ENCODE assay signal across 1 cellular context in the genomic region with DNA sequence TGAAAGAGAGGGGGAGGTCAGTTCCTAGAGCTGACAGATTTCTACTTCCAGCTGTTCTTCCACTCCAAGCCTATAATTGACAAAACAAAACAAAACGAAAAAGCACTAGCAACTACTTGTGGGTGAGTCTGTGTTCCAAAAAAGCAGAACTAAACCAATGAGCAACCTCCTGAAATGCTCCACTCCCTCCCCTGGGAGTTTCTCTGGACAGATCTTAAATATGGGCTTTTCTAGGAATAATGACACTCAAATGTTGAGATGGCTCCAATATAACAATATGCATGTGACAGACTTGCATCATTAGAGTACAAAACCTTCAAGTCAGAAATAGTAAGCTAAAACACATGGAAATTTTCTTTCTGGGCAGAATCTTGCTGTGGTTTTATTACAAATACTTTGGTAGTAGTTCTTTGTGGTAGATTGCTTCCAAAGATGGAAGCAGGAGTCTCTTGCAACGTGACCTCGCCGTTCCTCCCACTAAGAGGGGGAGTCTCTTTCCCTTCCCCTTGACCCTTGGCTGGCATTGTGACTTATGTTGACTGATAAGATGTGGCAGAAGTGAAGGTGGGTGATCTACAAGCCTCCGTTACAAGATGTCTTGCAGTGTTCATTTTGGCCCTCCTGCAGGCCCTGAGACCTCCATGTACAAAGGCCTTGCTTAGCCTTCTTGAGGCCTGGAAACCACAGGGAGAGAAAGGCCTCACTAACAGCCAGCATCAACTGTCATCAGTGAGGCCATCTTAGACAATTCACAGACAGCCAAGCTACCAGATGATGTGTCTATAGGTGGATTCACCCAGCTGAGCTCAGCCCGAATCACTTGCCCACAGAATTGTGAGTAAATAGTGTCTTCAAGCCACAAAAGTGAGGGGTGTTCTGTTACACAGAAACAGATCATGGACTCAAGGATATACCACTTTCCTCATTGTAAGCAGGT.
TF ChIP-seq lines count a peak whose summit lies in the region.

No MANE protein-coding gene starts in this region.

TF ChIP-seq in K562, 482 proteins besides CTCF, POLR2A, EP300 and RAD21:
- TF ChIP-seq, protein P1, sequence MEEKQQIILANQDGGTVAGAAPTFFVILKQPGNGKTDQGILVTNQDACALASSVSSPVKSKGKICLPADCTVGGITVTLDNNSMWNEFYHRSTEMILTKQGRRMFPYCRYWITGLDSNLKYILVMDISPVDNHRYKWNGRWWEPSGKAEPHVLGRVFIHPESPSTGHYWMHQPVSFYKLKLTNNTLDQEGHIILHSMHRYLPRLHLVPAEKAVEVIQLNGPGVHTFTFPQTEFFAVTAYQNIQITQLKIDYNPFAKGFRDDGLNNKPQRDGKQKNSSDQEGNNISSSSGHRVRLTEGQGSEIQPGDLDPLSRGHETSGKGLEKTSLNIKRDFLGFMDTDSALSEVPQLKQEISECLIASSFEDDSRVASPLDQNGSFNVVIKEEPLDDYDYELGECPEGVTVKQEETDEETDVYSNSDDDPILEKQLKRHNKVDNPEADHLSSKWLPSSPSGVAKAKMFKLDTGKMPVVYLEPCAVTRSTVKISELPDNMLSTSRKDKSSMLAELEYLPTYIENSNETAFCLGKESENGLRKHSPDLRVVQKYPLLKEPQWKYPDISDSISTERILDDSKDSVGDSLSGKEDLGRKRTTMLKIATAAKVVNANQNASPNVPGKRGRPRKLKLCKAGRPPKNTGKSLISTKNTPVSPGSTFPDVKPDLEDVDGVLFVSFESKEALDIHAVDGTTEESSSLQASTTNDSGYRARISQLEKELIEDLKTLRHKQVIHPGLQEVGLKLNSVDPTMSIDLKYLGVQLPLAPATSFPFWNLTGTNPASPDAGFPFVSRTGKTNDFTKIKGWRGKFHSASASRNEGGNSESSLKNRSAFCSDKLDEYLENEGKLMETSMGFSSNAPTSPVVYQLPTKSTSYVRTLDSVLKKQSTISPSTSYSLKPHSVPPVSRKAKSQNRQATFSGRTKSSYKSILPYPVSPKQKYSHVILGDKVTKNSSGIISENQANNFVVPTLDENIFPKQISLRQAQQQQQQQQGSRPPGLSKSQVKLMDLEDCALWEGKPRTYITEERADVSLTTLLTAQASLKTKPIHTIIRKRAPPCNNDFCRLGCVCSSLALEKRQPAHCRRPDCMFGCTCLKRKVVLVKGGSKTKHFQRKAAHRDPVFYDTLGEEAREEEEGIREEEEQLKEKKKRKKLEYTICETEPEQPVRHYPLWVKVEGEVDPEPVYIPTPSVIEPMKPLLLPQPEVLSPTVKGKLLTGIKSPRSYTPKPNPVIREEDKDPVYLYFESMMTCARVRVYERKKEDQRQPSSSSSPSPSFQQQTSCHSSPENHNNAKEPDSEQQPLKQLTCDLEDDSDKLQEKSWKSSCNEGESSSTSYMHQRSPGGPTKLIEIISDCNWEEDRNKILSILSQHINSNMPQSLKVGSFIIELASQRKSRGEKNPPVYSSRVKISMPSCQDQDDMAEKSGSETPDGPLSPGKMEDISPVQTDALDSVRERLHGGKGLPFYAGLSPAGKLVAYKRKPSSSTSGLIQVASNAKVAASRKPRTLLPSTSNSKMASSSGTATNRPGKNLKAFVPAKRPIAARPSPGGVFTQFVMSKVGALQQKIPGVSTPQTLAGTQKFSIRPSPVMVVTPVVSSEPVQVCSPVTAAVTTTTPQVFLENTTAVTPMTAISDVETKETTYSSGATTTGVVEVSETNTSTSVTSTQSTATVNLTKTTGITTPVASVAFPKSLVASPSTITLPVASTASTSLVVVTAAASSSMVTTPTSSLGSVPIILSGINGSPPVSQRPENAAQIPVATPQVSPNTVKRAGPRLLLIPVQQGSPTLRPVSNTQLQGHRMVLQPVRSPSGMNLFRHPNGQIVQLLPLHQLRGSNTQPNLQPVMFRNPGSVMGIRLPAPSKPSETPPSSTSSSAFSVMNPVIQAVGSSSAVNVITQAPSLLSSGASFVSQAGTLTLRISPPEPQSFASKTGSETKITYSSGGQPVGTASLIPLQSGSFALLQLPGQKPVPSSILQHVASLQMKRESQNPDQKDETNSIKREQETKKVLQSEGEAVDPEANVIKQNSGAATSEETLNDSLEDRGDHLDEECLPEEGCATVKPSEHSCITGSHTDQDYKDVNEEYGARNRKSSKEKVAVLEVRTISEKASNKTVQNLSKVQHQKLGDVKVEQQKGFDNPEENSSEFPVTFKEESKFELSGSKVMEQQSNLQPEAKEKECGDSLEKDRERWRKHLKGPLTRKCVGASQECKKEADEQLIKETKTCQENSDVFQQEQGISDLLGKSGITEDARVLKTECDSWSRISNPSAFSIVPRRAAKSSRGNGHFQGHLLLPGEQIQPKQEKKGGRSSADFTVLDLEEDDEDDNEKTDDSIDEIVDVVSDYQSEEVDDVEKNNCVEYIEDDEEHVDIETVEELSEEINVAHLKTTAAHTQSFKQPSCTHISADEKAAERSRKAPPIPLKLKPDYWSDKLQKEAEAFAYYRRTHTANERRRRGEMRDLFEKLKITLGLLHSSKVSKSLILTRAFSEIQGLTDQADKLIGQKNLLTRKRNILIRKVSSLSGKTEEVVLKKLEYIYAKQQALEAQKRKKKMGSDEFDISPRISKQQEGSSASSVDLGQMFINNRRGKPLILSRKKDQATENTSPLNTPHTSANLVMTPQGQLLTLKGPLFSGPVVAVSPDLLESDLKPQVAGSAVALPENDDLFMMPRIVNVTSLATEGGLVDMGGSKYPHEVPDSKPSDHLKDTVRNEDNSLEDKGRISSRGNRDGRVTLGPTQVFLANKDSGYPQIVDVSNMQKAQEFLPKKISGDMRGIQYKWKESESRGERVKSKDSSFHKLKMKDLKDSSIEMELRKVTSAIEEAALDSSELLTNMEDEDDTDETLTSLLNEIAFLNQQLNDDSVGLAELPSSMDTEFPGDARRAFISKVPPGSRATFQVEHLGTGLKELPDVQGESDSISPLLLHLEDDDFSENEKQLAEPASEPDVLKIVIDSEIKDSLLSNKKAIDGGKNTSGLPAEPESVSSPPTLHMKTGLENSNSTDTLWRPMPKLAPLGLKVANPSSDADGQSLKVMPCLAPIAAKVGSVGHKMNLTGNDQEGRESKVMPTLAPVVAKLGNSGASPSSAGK (IDR thresholded peaks at IDR 0.05): no peak
- TF ChIP-seq BCL6 (CRISPR knock-in tag; IDR thresholded peaks at IDR 0.05) (peak; percentile 69; the same call in 1 of the 2 replicates), POLR2AphosphoS2 (IDR thresholded peaks at IDR 0.05; ENCODE audit: low read length) (no peak), RB1 (IDR thresholded peaks at IDR 0.05; ENCODE audit: low read depth) (no peak), ERF (CRISPR knock-in tag; IDR thresholded peaks at IDR 0.05) (0 out of 2 replicates have a peak, but pooled peaks have one; percentile 46), CBFA2T3 (IDR thresholded peaks at IDR 0.05) (no peak), ZNF766 (CRISPR knock-in tag; conservative IDR thresholded peaks at IDR 0.05) (peak; percentile 61), MEF2D (tag; conservative IDR thresholded peaks at IDR 0.05; ENCODE audit: low read depth) (peak; percentile 63; the same call in 1 of the 2 replicates), ZNF311 (CRISPR knock-in tag; IDR thresholded peaks at IDR 0.05) (peak; percentile 61; the same call in 1 of the 2 replicates), ZBTB17 (CRISPR knock-in tag; IDR thresholded peaks at IDR 0.05) (peak; percentile 73), BACH1 (tag; IDR thresholded peaks at IDR 0.05) (peak; percentile 41; the same call in 1 of the 2 replicates), NR2C2 (CRISPR knock-in tag; IDR thresholded peaks at IDR 0.05) (no peak), NR2C2 (tag; IDR thresholded peaks at IDR 0.05) (peak; percentile 42; the same call in 1 of the 2 replicates), SPI1 (IDR thresholded peaks at IDR 0.05; ENCODE audit: borderline replicate concordance, low read depth, low read length) (no peak), ZFX (CRISPR knock-in tag; IDR thresholded peaks at IDR 0.05) (no peak), BRF1 (IDR thresholded peaks at IDR 0.05; ENCODE audit: borderline replicate concordance, extremely low read depth, insufficient read length) (no peak), HNRNPUL1 (IDR thresholded peaks at IDR 0.05; ENCODE audit: low read length) (no peak), ZNF431 (CRISPR knock-in tag; IDR thresholded peaks at IDR 0.05) (no peak)
- TF ChIP-seq, protein P2, sequence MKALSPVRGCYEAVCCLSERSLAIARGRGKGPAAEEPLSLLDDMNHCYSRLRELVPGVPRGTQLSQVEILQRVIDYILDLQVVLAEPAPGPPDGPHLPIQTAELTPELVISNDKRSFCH (CRISPR knock-in tag; IDR thresholded peaks at IDR 0.05): no peak
- TF ChIP-seq, protein P2 (tag; IDR thresholded peaks at IDR 0.05): peak; percentile 76
- TF ChIP-seq, protein P3, sequence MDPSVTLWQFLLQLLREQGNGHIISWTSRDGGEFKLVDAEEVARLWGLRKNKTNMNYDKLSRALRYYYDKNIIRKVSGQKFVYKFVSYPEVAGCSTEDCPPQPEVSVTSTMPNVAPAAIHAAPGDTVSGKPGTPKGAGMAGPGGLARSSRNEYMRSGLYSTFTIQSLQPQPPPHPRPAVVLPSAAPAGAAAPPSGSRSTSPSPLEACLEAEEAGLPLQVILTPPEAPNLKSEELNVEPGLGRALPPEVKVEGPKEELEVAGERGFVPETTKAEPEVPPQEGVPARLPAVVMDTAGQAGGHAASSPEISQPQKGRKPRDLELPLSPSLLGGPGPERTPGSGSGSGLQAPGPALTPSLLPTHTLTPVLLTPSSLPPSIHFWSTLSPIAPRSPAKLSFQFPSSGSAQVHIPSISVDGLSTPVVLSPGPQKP (CRISPR knock-in tag; IDR thresholded peaks at IDR 0.05): no peak
- TF ChIP-seq, protein P4, sequence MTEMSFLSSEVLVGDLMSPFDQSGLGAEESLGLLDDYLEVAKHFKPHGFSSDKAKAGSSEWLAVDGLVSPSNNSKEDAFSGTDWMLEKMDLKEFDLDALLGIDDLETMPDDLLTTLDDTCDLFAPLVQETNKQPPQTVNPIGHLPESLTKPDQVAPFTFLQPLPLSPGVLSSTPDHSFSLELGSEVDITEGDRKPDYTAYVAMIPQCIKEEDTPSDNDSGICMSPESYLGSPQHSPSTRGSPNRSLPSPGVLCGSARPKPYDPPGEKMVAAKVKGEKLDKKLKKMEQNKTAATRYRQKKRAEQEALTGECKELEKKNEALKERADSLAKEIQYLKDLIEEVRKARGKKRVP (CRISPR knock-in tag; IDR thresholded peaks at IDR 0.05): peak; percentile 49; the same call in 1 of the 2 replicates
- TF ChIP-seq, protein P5, sequence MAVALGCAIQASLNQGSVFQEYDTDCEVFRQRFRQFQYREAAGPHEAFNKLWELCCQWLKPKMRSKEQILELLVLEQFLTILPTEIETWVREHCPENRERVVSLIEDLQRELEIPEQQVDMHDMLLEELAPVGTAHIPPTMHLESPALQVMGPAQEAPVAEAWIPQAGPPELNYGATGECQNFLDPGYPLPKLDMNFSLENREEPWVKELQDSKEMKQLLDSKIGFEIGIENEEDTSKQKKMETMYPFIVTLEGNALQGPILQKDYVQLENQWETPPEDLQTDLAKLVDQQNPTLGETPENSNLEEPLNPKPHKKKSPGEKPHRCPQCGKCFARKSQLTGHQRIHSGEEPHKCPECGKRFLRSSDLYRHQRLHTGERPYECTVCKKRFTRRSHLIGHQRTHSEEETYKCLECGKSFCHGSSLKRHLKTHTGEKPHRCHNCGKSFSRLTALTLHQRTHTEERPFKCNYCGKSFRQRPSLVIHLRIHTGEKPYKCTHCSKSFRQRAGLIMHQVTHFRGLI (CRISPR knock-in tag; IDR thresholded peaks at IDR 0.05): 0 out of 2 replicates have a peak, but pooled peaks have one; percentile 37
- TF ChIP-seq, protein P6, sequence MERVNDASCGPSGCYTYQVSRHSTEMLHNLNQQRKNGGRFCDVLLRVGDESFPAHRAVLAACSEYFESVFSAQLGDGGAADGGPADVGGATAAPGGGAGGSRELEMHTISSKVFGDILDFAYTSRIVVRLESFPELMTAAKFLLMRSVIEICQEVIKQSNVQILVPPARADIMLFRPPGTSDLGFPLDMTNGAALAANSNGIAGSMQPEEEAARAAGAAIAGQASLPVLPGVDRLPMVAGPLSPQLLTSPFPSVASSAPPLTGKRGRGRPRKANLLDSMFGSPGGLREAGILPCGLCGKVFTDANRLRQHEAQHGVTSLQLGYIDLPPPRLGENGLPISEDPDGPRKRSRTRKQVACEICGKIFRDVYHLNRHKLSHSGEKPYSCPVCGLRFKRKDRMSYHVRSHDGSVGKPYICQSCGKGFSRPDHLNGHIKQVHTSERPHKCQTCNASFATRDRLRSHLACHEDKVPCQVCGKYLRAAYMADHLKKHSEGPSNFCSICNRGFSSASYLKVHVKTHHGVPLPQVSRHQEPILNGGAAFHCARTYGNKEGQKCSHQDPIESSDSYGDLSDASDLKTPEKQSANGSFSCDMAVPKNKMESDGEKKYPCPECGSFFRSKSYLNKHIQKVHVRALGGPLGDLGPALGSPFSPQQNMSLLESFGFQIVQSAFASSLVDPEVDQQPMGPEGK (CRISPR knock-in tag; IDR thresholded peaks at IDR 0.05; ENCODE audit: borderline replicate concordance): 0 out of 2 replicates have a peak, but pooled peaks have one; percentile 24
- TF ChIP-seq, protein P7, sequence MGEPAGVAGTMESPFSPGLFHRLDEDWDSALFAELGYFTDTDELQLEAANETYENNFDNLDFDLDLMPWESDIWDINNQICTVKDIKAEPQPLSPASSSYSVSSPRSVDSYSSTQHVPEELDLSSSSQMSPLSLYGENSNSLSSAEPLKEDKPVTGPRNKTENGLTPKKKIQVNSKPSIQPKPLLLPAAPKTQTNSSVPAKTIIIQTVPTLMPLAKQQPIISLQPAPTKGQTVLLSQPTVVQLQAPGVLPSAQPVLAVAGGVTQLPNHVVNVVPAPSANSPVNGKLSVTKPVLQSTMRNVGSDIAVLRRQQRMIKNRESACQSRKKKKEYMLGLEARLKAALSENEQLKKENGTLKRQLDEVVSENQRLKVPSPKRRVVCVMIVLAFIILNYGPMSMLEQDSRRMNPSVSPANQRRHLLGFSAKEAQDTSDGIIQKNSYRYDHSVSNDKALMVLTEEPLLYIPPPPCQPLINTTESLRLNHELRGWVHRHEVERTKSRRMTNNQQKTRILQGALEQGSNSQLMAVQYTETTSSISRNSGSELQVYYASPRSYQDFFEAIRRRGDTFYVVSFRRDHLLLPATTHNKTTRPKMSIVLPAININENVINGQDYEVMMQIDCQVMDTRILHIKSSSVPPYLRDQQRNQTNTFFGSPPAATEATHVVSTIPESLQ (CRISPR knock-in tag; IDR thresholded peaks at IDR 0.05): no peak
- TF ChIP-seq, protein P8, sequence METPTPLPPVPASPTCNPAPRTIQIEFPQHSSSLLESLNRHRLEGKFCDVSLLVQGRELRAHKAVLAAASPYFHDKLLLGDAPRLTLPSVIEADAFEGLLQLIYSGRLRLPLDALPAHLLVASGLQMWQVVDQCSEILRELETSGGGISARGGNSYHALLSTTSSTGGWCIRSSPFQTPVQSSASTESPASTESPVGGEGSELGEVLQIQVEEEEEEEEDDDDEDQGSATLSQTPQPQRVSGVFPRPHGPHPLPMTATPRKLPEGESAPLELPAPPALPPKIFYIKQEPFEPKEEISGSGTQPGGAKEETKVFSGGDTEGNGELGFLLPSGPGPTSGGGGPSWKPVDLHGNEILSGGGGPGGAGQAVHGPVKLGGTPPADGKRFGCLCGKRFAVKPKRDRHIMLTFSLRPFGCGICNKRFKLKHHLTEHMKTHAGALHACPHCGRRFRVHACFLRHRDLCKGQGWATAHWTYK (CRISPR knock-in tag; IDR thresholded peaks at IDR 0.05): peak; percentile 58; the same call in 1 of the 2 replicates
TF ChIP-seq in K562: peak in this region for 13.
